17 cellular contexts compared by ENCODE assay signal in the genomic region with DNA sequence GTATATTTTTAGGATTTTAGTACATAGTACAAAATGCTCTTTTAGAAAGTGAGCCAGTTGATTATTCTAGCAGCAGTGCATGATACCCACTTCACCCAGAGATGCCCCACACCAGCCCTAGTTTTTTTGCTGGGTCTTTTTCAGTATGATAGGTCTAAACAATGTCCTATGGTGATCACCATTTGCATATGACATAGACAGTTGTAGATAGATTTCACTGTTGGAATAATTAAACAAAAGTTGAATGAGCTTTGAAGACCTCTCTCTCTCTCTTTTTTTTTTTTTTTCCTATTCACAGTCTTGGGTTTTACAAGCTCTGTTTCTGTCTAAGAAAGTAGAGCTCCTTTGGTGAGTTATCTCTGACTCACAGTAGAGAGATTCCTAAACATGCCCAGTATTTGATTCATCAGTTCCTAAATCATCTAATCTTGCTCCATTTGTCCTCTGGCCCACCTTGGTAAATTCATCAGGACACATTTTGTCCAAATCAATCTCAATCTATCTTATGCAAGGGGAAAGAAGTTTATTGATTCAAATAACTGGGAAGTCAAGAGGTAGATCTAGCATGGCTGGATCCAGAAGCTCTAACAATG. TPM values are rescaled to one million over a fixed set of nuclear protein-coding genes. Genes with fewer than 3 reads are reported as not detected.
DNase-seq lines count a peak whose midpoint lies in the region; ATAC-seq, FAIRE-seq and TF ChIP-seq lines count a peak whose summit lies in the region.
"Had no signal": no experiment of that assay in that cellular context is flagged by ENCODE, and none has a peak within 500 bp of the region (broad histone marks: within the 10 kb centered on the region; RNA-seq: fewer than 3 reads in every experiment).

No MANE protein-coding gene starts in this region.

- POLR2A ChIA-PET in activated CD8-positive, alpha-beta T cell treated with anti-CD3 and anti-CD28 coated beads, Interleukin-2, amount 10 ng/mL, durations not matched to agents 7 days and 5 days (lab: Charles Lee): no interaction called here
- POLR2A ChIA-PET in HepG2 (lab: Yijun Ruan, JAX): no interaction called here

- TF ChIP-seq POLR2A in HepG2 (IDR thresholded peaks at IDR 0.05; ENCODE audit: insufficient read depth in 1 of 2, low read depth in 2 of 2, low read length in 2 of 2): no peak

- peaks cover 16% of the 10 kb centered on the region; the same call in 1 of the 2 replicates for H3F3A ChIP-seq in GM23248 (ENCODE audit: insufficient read depth)

- in situ Hi-C loops in GM23248 (cut with MboI) (no loop called here), KBM-7 (cut with MboI; ENCODE audit: low pct_unique_long_range_greater_than_20kb, low sequenced_read_pairs) (no loop called here), HepG2 (cut with HindIII; ENCODE audit: extremely low pct_ligation_motif_present, low pct_unique_long_range_greater_than_20kb) (no loop called here)

- TF ChIP-seq RAD21 in HepG2 (CRISPR knock-in tag; IDR thresholded peaks at IDR 0.05): no peak

- H3K36me3 ChIP-seq in GM23248 (ENCODE audit: low read depth) (no peaks in the 10 kb centered on the region), HepG2 (replicated peaks in 1 of 2; ENCODE audit: control insufficient read depth in 1 of 2, insufficient read depth in 2 of 2, low read length in 2 of 2) (no peaks in the 10 kb centered on the region)
- H3K36me3 ChIP-seq: esophagus muscularis mucosa, uterus had no signal

- H3K27ac Mint-ChIP-seq in activated CD8-positive, alpha-beta T cell treated with anti-CD3 and anti-CD28 coated beads, Interleukin-2, amount 10 ng/mL, durations not matched to agents 7 days and 5 days: no peak overlapping the region
- H3K27ac Mint-ChIP-seq: T-helper 1 cell treated with Interleukin-12 subunit alpha and Interleukin-12 subunit beta and Interleukin-4 antibody, amounts not matched to agents 30 μg/mL and 1 μg/mL, for 36 hours had no signal

- H3K4me1 ChIP-seq in GM23248 (ENCODE audit: insufficient read depth) (peaks cover 15% of the 10 kb centered on the region), HepG2 (ENCODE audit: insufficient read depth, low read length) (no peaks in the 10 kb centered on the region)
- H3K4me1 ChIP-seq: esophagus muscularis mucosa, uterus had no signal

- no peaks in the 10 kb centered on the region for H3K9me2 ChIP-seq in GM23248 (ENCODE audit: insufficient read depth)

- H3K4me3 ChIP-seq in GM23248: no peak overlapping the region
- no peak overlapping the region for H3K4me3 ChIP-seq in fibroblast of the aortic adventitia (ENCODE audit: low read depth, low read length)
- H3K4me3 ChIP-seq in HepG2 (replicated peaks in 1 of 3; ENCODE audit: insufficient read depth in 1 of 3, low read depth in 2 of 3, low read length in 3 of 3): no peak overlapping the region
- H3K4me3 ChIP-seq: esophagus muscularis mucosa, uterus had no signal

- H3K27me3 Mint-ChIP-seq in activated CD8-positive, alpha-beta T cell treated with anti-CD3 and anti-CD28 coated beads, Interleukin-2, amount 10 ng/mL, durations not matched to agents 7 days and 5 days (ENCODE audit: low read depth): peaks cover 3% of the 10 kb centered on the region

- intact Hi-C loops in HepG2 (cut with micrococcal nuclease; ENCODE audit: unreplicated experiment): no loop called here

- BruUV-seq in HepG2 (replicated peaks; lab: Mats Ljungman, UMichigan): no TSS peak

- H3K9ac ChIP-seq in GM23248 (no peak overlapping the region), HepG2 (ENCODE audit: insufficient read depth, low read depth, low read length) (no peak overlapping the region)

- H3K27me3 ChIP-seq in GM23248 (replicated peaks; ENCODE audit: insufficient read depth): peaks cover 34% of the 10 kb centered on the region
- H3K27me3 ChIP-seq in HepG2 (ENCODE audit: control insufficient read depth in 1 of 2, insufficient read depth in 2 of 2, low read length in 2 of 2): no peaks in the 10 kb centered on the region
- H3K27me3 ChIP-seq: esophagus muscularis mucosa, uterus had no signal

- DNase-seq in 8988T (peak; percentile 11), GM23248 (peak; percentile 78), fibroblast of the aortic adventitia (ENCODE audit: low read depth) (peak; percentile 56), KBM-7 (no peak), nucleus accumbens (lab: John Stamatoyannopoulos, UW) (no peak), HepG2 (ENCODE audit: low spot score) (no peak)
- no peak for DNase-seq in activated CD8-positive, alpha-beta T cell treated with anti-CD3 and anti-CD28 coated beads, Interleukin-2, amount 10 ng/mL, durations not matched to agents 7 days and 5 days
- DNase-seq: NCI-H2029 treated with DMSO at 0.1 percent for 48 hours, right cardiac atrium, RPMI8226, uterus had no signal

- H3K4me2 ChIP-seq in GM23248 (ENCODE audit: unreplicated experiment) (no peak overlapping the region), HepG2 (ENCODE audit: low read depth, low read length) (no peak overlapping the region)

- H3K27ac ChIP-seq in GM23248: no peak overlapping the region
- no peak overlapping the region for H3K27ac ChIP-seq in HepG2 (ENCODE audit: extremely low read length, insufficient read depth, low read length)
- H3K27ac ChIP-seq: esophagus muscularis mucosa, HL-60, uterus had no signal

- H4K20me1 ChIP-seq in GM23248 (ENCODE audit: insufficient read depth): no peaks in the 10 kb centered on the region
- H4K20me1 ChIP-seq in HepG2 (ENCODE audit: insufficient read depth, low read length): no peaks in the 10 kb centered on the region

- TF ChIP-seq CTCF in fibroblast of the aortic adventitia (IDR thresholded peaks at IDR 0.05; ENCODE audit: insufficient read depth, low read length) (no peak), HepG2 (CRISPR knock-in tag; IDR thresholded peaks at IDR 0.05) (no peak)

- CTCF ChIA-PET in activated CD8-positive, alpha-beta T cell treated with anti-CD3 and anti-CD28 coated beads, Interleukin-2, amount 10 ng/mL, durations not matched to agents 7 days and 5 days (lab: Charles Lee): no interaction called here
- CTCF ChIA-PET in HepG2 (lab: Yijun Ruan, JAX; ENCODE audit: low intra/inter-chr PET ratio, low total read pairs): no interaction called here

- H3K36me3 Mint-ChIP-seq in activated CD8-positive, alpha-beta T cell treated with anti-CD3 and anti-CD28 coated beads, Interleukin-2, amount 10 ng/mL, durations not matched to agents 7 days and 5 days (ENCODE audit: low read depth): no peaks in the 10 kb centered on the region

- H2AFZ ChIP-seq in GM23248: no peak overlapping the region
- no peak overlapping the region for H2AFZ ChIP-seq in HepG2 (ENCODE audit: low read length)

- no peak for ATAC-seq in SK-N-SH treated with all-trans-retinoic acid at 6 μM for 48 hours
- ATAC-seq in activated CD8-positive, alpha-beta T cell treated with anti-CD3 and anti-CD28 coated beads, Interleukin-2, amount 10 ng/mL, durations not matched to agents 7 days and 5 days: no peak
- no peak for ATAC-seq in HepG2
- ATAC-seq: HCT116, right cardiac atrium had no signal

- no peak for FAIRE-seq in HepG2 (lab: Jason Lieb, UNC)

- H3K9me3 ChIP-seq in GM23248 (ENCODE audit: low read depth) (no peaks in the 10 kb centered on the region), HepG2 (ENCODE audit: low read length) (no peaks in the 10 kb centered on the region)
- H3K9me3 ChIP-seq: esophagus muscularis mucosa, uterus had no signal

- no peak overlapping the region for H3K4me3 Mint-ChIP-seq in activated CD8-positive, alpha-beta T cell treated with anti-CD3 and anti-CD28 coated beads, Interleukin-2, amount 10 ng/mL, durations not matched to agents 7 days and 5 days
- H3K4me3 Mint-ChIP-seq: neural crest cell; T-helper 1 cell treated with Interleukin-12 subunit alpha and Interleukin-12 subunit beta and Interleukin-4 antibody, amounts not matched to agents 30 μg/mL and 1 μg/mL, for 36 hours had no signal

- TF ChIP-seq EP300 in HepG2 (IDR thresholded peaks at IDR 0.05; ENCODE audit: low read depth in 2 of 2, low read length in 2 of 2): no peak
- no peak for TF ChIP-seq EP300 in HepG2 (CRISPR knock-in tag; IDR thresholded peaks at IDR 0.05; ENCODE audit: borderline replicate concordance)

- peaks cover 7% of the 10 kb centered on the region for H3K9me3 Mint-ChIP-seq in activated CD8-positive, alpha-beta T cell treated with anti-CD3 and anti-CD28 coated beads, Interleukin-2, amount 10 ng/mL, durations not matched to agents 7 days and 5 days (ENCODE audit: insufficient read depth)
- H3K9me3 Mint-ChIP-seq: neural crest cell had no signal

- H3K4me1 Mint-ChIP-seq in activated CD8-positive, alpha-beta T cell treated with anti-CD3 and anti-CD28 coated beads, Interleukin-2, amount 10 ng/mL, durations not matched to agents 7 days and 5 days (ENCODE audit: low read depth): no peaks in the 10 kb centered on the region
- H3K4me1 Mint-ChIP-seq: neural crest cell had no signal

- H3K79me2 ChIP-seq in GM23248 (ENCODE audit: insufficient read depth): no peaks in the 10 kb centered on the region
- no peaks in the 10 kb centered on the region for H3K79me2 ChIP-seq in HepG2 (ENCODE audit: insufficient read depth, low read length)

RNA-seq across cellular contexts. Expression of gene VAV3, which starts 44.7 kb away (rescaled TPM):
- under 0.01 and 0.63 TPM in 2 replicates for total RNA-seq in GM23248 (2014; rRNA removed; shearing (Covaris generic))
- polyA plus RNA-seq in GM23248 (2016; fragmentation: Nextera tagmentation; extraction: Ambion mirVana): 0.23 and 0.24 TPM in 2 replicates
- total RNA-seq in fibroblast of the aortic adventitia (ENCODE audit: low replicate concordance): 0.09 TPM in 1 of 2 replicates, not detected in the other
- total RNA-seq in activated CD8-positive, alpha-beta T cell treated with anti-CD3 and anti-CD28 coated beads, Interleukin-2, amount 10 ng/mL, durations not matched to agents 7 days and 5 days: 1 to 10 TPM; 5.2 to 6.9 TPM
- total RNA-seq in HepG2 (2016; rRNA removed; fragmentation: Illumina TruSeq; extraction: Trizol): 29.8 and 40.0 TPM in 2 replicates
- 4.8 and 5.4 TPM in 2 replicates for total RNA-seq in HepG2 (2016; cell fraction: cytosol; rRNA removed; fragmentation: Illumina TruSeq; extraction: Trizol; ENCODE audit: low read depth)
- total RNA-seq in HepG2 (2016; cell fraction: insoluble cytoplasmic fraction; rRNA removed; fragmentation: Illumina TruSeq; extraction: Trizol): 27.5 and 39.5 TPM in 2 replicates
- total RNA-seq in HepG2 (2016; cell fraction: membrane; rRNA removed; fragmentation: Illumina TruSeq; extraction: Trizol): 8.4 and 10.2 TPM in 2 replicates
- total RNA-seq in HepG2 (2016; cell fraction: nucleus; rRNA removed; fragmentation: Illumina TruSeq; extraction: Trizol): 27.7 and 39.2 TPM in 2 replicates
- polyA plus RNA-seq in HepG2 (2011; rRNA removed): 12.5 and 15.9 TPM in 2 replicates
- polyA plus RNA-seq in HepG2 (2011; cell fraction: cytosol; rRNA removed): 7.3 and 9.0 TPM in 2 replicates
- 6.5 and 8.6 TPM in 2 replicates for polyA plus RNA-seq in HepG2 (2011; cell fraction: nucleus; rRNA removed)
- polyA plus RNA-seq in HepG2 (2012): 9.3 and 16.0 TPM in 2 replicates
- 0.67 and 0.69 TPM in 2 replicates for polyA plus RNA-seq in HepG2 (2016; cell fraction: cytosol; fragmentation: Illumina TruSeq; extraction: Trizol; ENCODE audit: low read depth)
- polyA plus RNA-seq in HepG2 (2016; cell fraction: insoluble cytoplasmic fraction; fragmentation: Illumina TruSeq; extraction: Trizol; ENCODE audit: low read depth): 20.8 and 22.8 TPM in 2 replicates
- polyA plus RNA-seq in HepG2 (2016; cell fraction: membrane; fragmentation: Illumina TruSeq; extraction: Trizol; ENCODE audit: low read depth): 2.4 and 2.6 TPM in 2 replicates
- 12.0 and 14.9 TPM in 2 replicates for polyA plus RNA-seq in HepG2 (2016; cell fraction: nucleus; fragmentation: Illumina TruSeq; extraction: Trizol; ENCODE audit: insufficient read depth, low read depth)
- polyA minus RNA-seq in HepG2 (2011; rRNA and poly(A)+ RNA removed; ENCODE audit: low replicate concordance): 8.6 and 13.0 TPM in 2 replicates
- polyA minus RNA-seq in HepG2 (2011; cell fraction: cytosol; rRNA and poly(A)+ RNA removed): 8.8 and 13.8 TPM in 2 replicates
- polyA minus RNA-seq in HepG2 (2011; cell fraction: nucleus; rRNA and poly(A)+ RNA removed): 52.5 and 60.0 TPM in 2 replicates

Comparison
In these comparisons a context has a peak if more than half of its experiments do, and no peak if none do; other contexts are left out.
1. DNase-seq: peak in 8988T (single experiment), GM23248 (single experiment) and fibroblast of the aortic adventitia (single experiment); none in KBM-7 (single experiment), nucleus accumbens (0 of 56), activated CD8-positive, alpha-beta T cell treated with anti-CD3 and anti-CD28 coated beads, Interleukin-2, amount 10 ng/mL, durations not matched to agents 7 days and 5 days (single experiment) and HepG2 (single experiment).